ENCODE assay signal across 1 cellular context in genomic region chr6:2999621-3000455, GRCh38.
TF ChIP-seq lines count a peak whose summit lies in the region.

Gene NQO2, plus strand, starts transcription at chr6:2999894. Its CDS starts 6,659 bp downstream, at chr6:3006553.

TF ChIP-seq in HepG2, 621 proteins besides CTCF, POLR2A, EP300 and RAD21 (continued from another document and continues in another):
- TF ChIP-seq ZNF574 (CRISPR knock-in tag; IDR thresholded peaks at IDR 0.05), result peak; percentile 70
- TF ChIP-seq TMF1 (CRISPR knock-in tag; IDR thresholded peaks at IDR 0.05; ENCODE audit: low read depth), result 0 out of 2 replicates have a peak, but pooled peaks have one; percentile 72
- TF ChIP-seq HMGXB3 (CRISPR knock-in tag; IDR thresholded peaks at IDR 0.05; ENCODE audit: borderline replicate concordance), result no peak; the same call in 1 of the 2 replicates
- TF ChIP-seq TFDP2 (CRISPR knock-in tag; IDR thresholded peaks at IDR 0.05), result peak; percentile 87
- TF ChIP-seq MXD3 (CRISPR knock-in tag; IDR thresholded peaks at IDR 0.05), result peak; percentile 85
- TF ChIP-seq IKZF5 (CRISPR knock-in tag; IDR thresholded peaks at IDR 0.05), result no peak; the same call in none of the 2 replicates
- no peak for TF ChIP-seq KAT2B (IDR thresholded peaks at IDR 0.05; ENCODE audit: borderline replicate concordance, low read depth, low read length)
- peak; percentile 76 for TF ChIP-seq ZNF224 (CRISPR knock-in tag; IDR thresholded peaks at IDR 0.05)
- TF ChIP-seq ZNF687 (CRISPR knock-in tag; IDR thresholded peaks at IDR 0.05), result peak; percentile 82
- peak; percentile 44; the same call in 1 of the 2 replicates for TF ChIP-seq NCOA2 (CRISPR knock-in tag; IDR thresholded peaks at IDR 0.05)
- TF ChIP-seq ZNF792 (CRISPR knock-in tag; IDR thresholded peaks at IDR 0.05), result peak; percentile 80; the same call in 1 of the 2 replicates
- TF ChIP-seq RFXAP (CRISPR knock-in tag; IDR thresholded peaks at IDR 0.05; ENCODE audit: borderline replicate concordance), result 0 out of 2 replicates have a peak, but pooled peaks have one; percentile 7
- peak; percentile 96 for TF ChIP-seq RBFOX2 (IDR thresholded peaks at IDR 0.05; ENCODE audit: low read depth, low read length)
- TF ChIP-seq DDIT3 (CRISPR knock-in tag; IDR thresholded peaks at IDR 0.05), result no peak
- peak; percentile 63; the same call in 1 of the 2 replicates for TF ChIP-seq ATF2 (CRISPR knock-in tag; IDR thresholded peaks at IDR 0.05)
- TF ChIP-seq WIZ (CRISPR knock-in tag; IDR thresholded peaks at IDR 0.05), result peak; percentile 83; the same call in 1 of the 2 replicates
- TF ChIP-seq ZNF354B (CRISPR knock-in tag; IDR thresholded peaks at IDR 0.05), result 0 out of 2 replicates have a peak, but pooled peaks have one; percentile 14
- peak; percentile 63 for TF ChIP-seq ZFP91 (CRISPR knock-in tag; IDR thresholded peaks at IDR 0.05; ENCODE audit: borderline replicate concordance)
- TF ChIP-seq MAF1 (CRISPR knock-in tag; IDR thresholded peaks at IDR 0.05; ENCODE audit: borderline replicate concordance), result no peak
- TF ChIP-seq REPIN1 (CRISPR knock-in tag; IDR thresholded peaks at IDR 0.05; ENCODE audit: borderline replicate concordance, low read depth), result peak; percentile 50; the same call in 1 of the 2 replicates
- TF ChIP-seq ZNF512B (CRISPR knock-in tag; IDR thresholded peaks at IDR 0.05; ENCODE audit: borderline replicate concordance), result peak; percentile 90
- TF ChIP-seq GABPA (IDR thresholded peaks at IDR 0.05; ENCODE audit: low read depth, low read length), result 0 out of 2 replicates have a peak, but pooled peaks have one; percentile 9
- no peak; the same call in 1 of the 2 replicates for TF ChIP-seq GABPA (CRISPR knock-in tag; IDR thresholded peaks at IDR 0.05; ENCODE audit: low read depth)
- peak; percentile 95; the same call in 1 of the 2 replicates for TF ChIP-seq ATF7-NPFF (CRISPR knock-in tag; IDR thresholded peaks at IDR 0.05; ENCODE audit: low read depth)
- no peak; the same call in 1 of the 2 replicates for TF ChIP-seq RXRA (CRISPR knock-in tag; IDR thresholded peaks at IDR 0.05)
- peak; percentile 81; the same call in 1 of the 2 replicates for TF ChIP-seq ZBTB49 (CRISPR knock-in tag; IDR thresholded peaks at IDR 0.05; ENCODE audit: borderline replicate concordance)
- TF ChIP-seq ZBTB20 (CRISPR knock-in tag; IDR thresholded peaks at IDR 0.05; ENCODE audit: borderline replicate concordance, low read depth), result peak; percentile 75; the same call in 1 of the 2 replicates
- TF ChIP-seq DNMT1 (CRISPR knock-in tag; IDR thresholded peaks at IDR 0.05), result peak; percentile 68; the same call in 1 of the 2 replicates
